In genomic region chr1:48495166-48495565, GRCh38 we compare ENCODE assay signal across 26 cellular contexts. TPM values are rescaled to one million over a fixed set of nuclear protein-coding genes. Genes with fewer than 3 reads are reported as not detected.
A peak's percentile ranks its signal among the peaks of the same experiment; 100 is the strongest.
DNase-seq lines count a peak whose midpoint lies in the region; ATAC-seq and TF ChIP-seq lines count a peak whose summit lies in the region.
"Had no signal": no experiment of that assay in that cellular context is flagged by ENCODE, and none has a peak within 500 bp of the region (broad histone marks: within the 10 kb centered on the region; RNA-seq: fewer than 3 reads in every experiment).

No MANE protein-coding gene starts in this region.

- H3K4me3 ChIP-seq in BJ (ENCODE audit: low read depth, low read length), result no peak overlapping the region
- H3K4me3 ChIP-seq: hepatocyte, tibial artery had no signal

- H3K27ac Mint-ChIP-seq in osteocyte (ENCODE audit: unreplicated experiment), result peak overlapping the region; percentile 84
- H3K27ac Mint-ChIP-seq: activated CD4-positive, alpha-beta memory T cell treated with anti-CD3 and anti-CD28 coated beads for 36 hours; activated T-cell treated with anti-CD3 and anti-CD28 coated beads, Interleukin-2, amount 50 U/mL, for 72 hours; stimulated activated naive CD8-positive, alpha-beta T cell treated with anti-CD3 and anti-CD28 coated beads, Interleukin-15, Interleukin-2, amounts not matched to agents 100 ng/mL and 50 ng/mL, for 24 hours had no signal

- no peaks in the 10 kb centered on the region for H3K36me3 ChIP-seq in BJ (ENCODE audit: control insufficient read depth, insufficient read depth, low read length)
- H3K36me3 ChIP-seq: BE2C, tibial artery had no signal

- H3K4me3 Mint-ChIP-seq in osteocyte (ENCODE audit: unreplicated experiment), result no peak overlapping the region
- H3K4me3 Mint-ChIP-seq: activated CD4-positive, alpha-beta memory T cell treated with anti-CD3 and anti-CD28 coated beads for 36 hours; activated T-cell treated with anti-CD3 and anti-CD28 coated beads, Interleukin-2, amount 50 U/mL, for 72 hours; stimulated activated naive CD8-positive, alpha-beta T cell treated with anti-CD3 and anti-CD28 coated beads, Interleukin-15, Interleukin-2, amounts not matched to agents 100 ng/mL and 50 ng/mL, for 24 hours had no signal

- DNase-seq in BJ (ENCODE audit: low read depth), result peak; percentile 34
- DNase-seq in SK-MEL-5 (ENCODE audit: low read depth, low spot score), result peak; percentile 6
- peak; percentile 70 for DNase-seq in fibroblast of peridontal ligament (ENCODE audit: extremely low read depth)
- DNase-seq in osteocyte (ENCODE audit: extremely low spot score, unreplicated experiment), result no peak
- DNase-seq in activated naive CD4-positive, alpha-beta T cell treated with Interleukin-2 at 50 U/mL for 16 hours, result no peak
- no peak for DNase-seq in hippocampal formation (lab: John Stamatoyannopoulos, UW)
- DNase-seq: activated CD4-positive, alpha-beta memory T cell treated with anti-CD3 and anti-CD28 coated beads for 36 hours; activated CD4-positive, alpha-beta T cell treated with anti-CD3 and anti-CD28 coated beads for 1 hour; activated naive CD4-positive, alpha-beta T cell; activated T-cell treated with anti-CD3 and anti-CD28 coated beads, Interleukin-2, amount 50 U/mL, for 72 hours; BE2C; DMS153; left colon; NCI-H1048; NCI-H1694 treated with DMSO at 0.1 percent for 48 hours; NCI-H2171; NCI-H510A; posterior cingulate gyrus; stimulated activated CD4-positive, alpha-beta T cell treated with anti-CD3 and anti-CD28 coated beads, Interleukin-2, amount 100 ng/mL, for 24 hours; stimulated activated CD8-positive, alpha-beta memory T cell treated with anti-CD3 and anti-CD28 coated beads, Interleukin-4, amount 100 ng/mL, for 48 hours; T-helper 2 cell; tibial artery had no signal

- no peaks in the 10 kb centered on the region for H3K27me3 ChIP-seq in BJ (ENCODE audit: control insufficient read depth, insufficient read depth, low read length)
- H3K27me3 ChIP-seq: BE2C, hepatocyte, tibial artery had no signal

- H3K36me3 Mint-ChIP-seq in osteocyte (ENCODE audit: unreplicated experiment), result no peaks in the 10 kb centered on the region
- H3K36me3 Mint-ChIP-seq: activated CD4-positive, alpha-beta memory T cell treated with anti-CD3 and anti-CD28 coated beads for 36 hours had no signal

- CTCF ChIA-PET in BJ (lab: Yijun Ruan, JAX), result interaction anchor here (0.9 to 1.5 kb wide), 3 partner anchors 23 to 386 kb away, joined by 4 to 5 read pairs (median 5); partner anchors contain the start of gene SPATA6

- ATAC-seq in GM21576 (IDR thresholded peaks at IDR 0.05; ENCODE audit: unreplicated experiment) (no peak), GM18505 (IDR thresholded peaks at IDR 0.05; ENCODE audit: unreplicated experiment) (no peak)
- ATAC-seq: activated T-cell treated with anti-CD3 and anti-CD28 coated beads, Interleukin-2, amount 50 U/mL, for 72 hours had no signal

- H3K4me1 Mint-ChIP-seq in osteocyte (ENCODE audit: unreplicated experiment), result peaks cover 38% of the 10 kb centered on the region

- POLR2A ChIA-PET in BJ (lab: Charles Lee), result no interaction called here

- no peak for TF ChIP-seq POLR2A in GM18505 (IDR thresholded peaks at IDR 0.05; ENCODE audit: borderline replicate concordance, extremely low read depth, insufficient read depth, insufficient read length)

- peaks cover 3% of the 10 kb centered on the region for H3K27me3 Mint-ChIP-seq in osteocyte (ENCODE audit: unreplicated experiment)
- H3K27me3 Mint-ChIP-seq: stimulated activated naive CD8-positive, alpha-beta T cell treated with anti-CD3 and anti-CD28 coated beads, Interleukin-15, Interleukin-2, amounts not matched to agents 100 ng/mL and 50 ng/mL, for 24 hours had no signal

- H3K9me3 Mint-ChIP-seq in osteocyte (ENCODE audit: unreplicated experiment), result no peaks in the 10 kb centered on the region
- H3K9me3 Mint-ChIP-seq: activated CD4-positive, alpha-beta memory T cell treated with anti-CD3 and anti-CD28 coated beads for 36 hours; activated T-cell treated with anti-CD3 and anti-CD28 coated beads, Interleukin-2, amount 50 U/mL, for 72 hours; stimulated activated naive CD8-positive, alpha-beta T cell treated with anti-CD3 and anti-CD28 coated beads, Interleukin-15, Interleukin-2, amounts not matched to agents 100 ng/mL and 50 ng/mL, for 24 hours had no signal

- in situ Hi-C loops in SK-MEL-5 (cut with HindIII; ENCODE audit: low pct_unique_long_range_greater_than_20kb, low sequenced_read_pairs), result no loop called here

- TF ChIP-seq CTCF in BJ (IDR thresholded peaks at IDR 0.05; ENCODE audit: insufficient read depth, low read depth, low read length) (no peak), osteocyte (IDR thresholded peaks at IDR 0.05) (no peak)

RNA-seq across cellular contexts. Expression of gene SPATA6, which starts 23.2 kb away (rescaled TPM):
- polyA plus RNA-seq in BJ (2011; rRNA removed), result 1.6 and 2.6 TPM in 2 replicates
- 1.6 and 2.0 TPM in 2 replicates for polyA minus RNA-seq in BJ (2011; rRNA and poly(A)+ RNA removed)
- 6.5 and 6.8 TPM in 2 replicates for total RNA-seq in SK-MEL-5 (2014; rRNA removed; shearing (Covaris generic))
- polyA plus RNA-seq in SK-MEL-5 (2015; cell fraction: cytosol; rRNA removed), result 5.5 and 8.9 TPM in 2 replicates
- 14.8 and 17.6 TPM in 2 replicates for polyA plus RNA-seq in SK-MEL-5 (2015; cell fraction: nucleus; rRNA removed)
- 5.2 and 9.9 TPM in 2 replicates for total RNA-seq in osteocyte

Comparison
In these comparisons a context has a peak if more than half of its experiments do, and no peak if none do; other contexts are left out.
1. DNase-seq: peak in BJ (single experiment), SK-MEL-5 (single experiment) and fibroblast of peridontal ligament (single experiment); none in osteocyte (single experiment), activated naive CD4-positive, alpha-beta T cell treated with Interleukin-2 at 50 U/mL for 16 hours (single experiment) and hippocampal formation (0 of 2).